20 cellular contexts compared by ENCODE assay signal in the genomic region with DNA sequence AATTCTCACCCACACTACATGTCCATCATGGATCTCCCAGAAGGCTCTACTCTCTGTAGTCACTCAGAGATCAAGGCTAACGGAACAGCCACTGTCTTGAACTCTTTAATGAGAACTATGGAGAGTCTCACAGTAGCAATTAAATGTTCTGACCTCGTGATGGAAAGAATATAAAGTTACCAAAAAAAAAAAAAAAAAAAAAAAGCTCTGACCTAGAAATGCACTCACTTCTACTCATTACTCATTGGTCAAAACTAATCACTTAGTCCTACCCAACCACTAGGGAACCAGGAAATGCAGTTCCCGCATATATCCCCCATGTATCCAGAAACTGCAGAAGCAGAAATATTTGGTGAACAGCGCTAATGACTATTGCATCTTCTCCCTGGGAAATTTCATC.
"Had no signal": no experiment of that assay in that cellular context is flagged by ENCODE, and none has a peak within 500 bp of the region (broad histone marks: within the 10 kb centered on the region; RNA-seq: fewer than 3 reads in every experiment).

No MANE protein-coding gene starts in this region.

- H3K27me3 Mint-ChIP-seq: stimulated activated naive CD8-positive, alpha-beta T cell treated with anti-CD3 and anti-CD28 coated beads, Interleukin-15, Interleukin-2, amounts not matched to agents 100 ng/mL and 50 ng/mL, for 24 hours had no signal

- H3K27me3 ChIP-seq: ascending aorta, breast epithelium, gastrocnemius medialis, heart left ventricle, suprapubic skin had no signal

- H3K9me3 Mint-ChIP-seq: nephron progenitor cell, type B pancreatic cell had no signal

- H3K27ac ChIP-seq: ascending aorta, breast epithelium, epithelial cell of prostate, gastrocnemius medialis, heart left ventricle, lower lobe of right lung, suprapubic skin had no signal

- H3K4me1 ChIP-seq: ascending aorta had no signal

- DNase-seq: activated effector memory CD4-positive, alpha-beta T cell treated with anti-CD3 and anti-CD28 coated beads, Interleukin-2, amount 50 U/mL, for 16 hours; cerebellar nuclear complex; dermis blood vessel endothelial cell; gastrocnemius medialis; heart left ventricle; left colon; lower lobe of right lung; nephron progenitor cell; occipital lobe; stimulated activated CD4-positive, alpha-beta T cell treated with anti-CD3 and anti-CD28 coated beads, Interleukin-15, amount 100 ng/mL, for 24 hours; stimulated activated CD4-positive, alpha-beta T cell treated with anti-CD3 and anti-CD28 coated beads, Interleukin-4, amount 100 ng/mL, for 24 hours; SW 1271 had no signal

- H3K27ac Mint-ChIP-seq: nephron progenitor cell; stimulated activated naive CD8-positive, alpha-beta T cell treated with anti-CD3 and anti-CD28 coated beads, Interleukin-15, Interleukin-2, amounts not matched to agents 100 ng/mL and 50 ng/mL, for 24 hours; type B pancreatic cell had no signal

- ATAC-seq: activated CD4-positive, CD25-positive, alpha-beta regulatory T cell treated with anti-CD3 and anti-CD28 coated beads, Interleukin-2, amount 50 U/mL, for 24 hours; gastrocnemius medialis; heart left ventricle; left colon; lower lobe of right lung had no signal

- H3K36me3 Mint-ChIP-seq: type B pancreatic cell had no signal

- H3K36me3 ChIP-seq: ascending aorta, breast epithelium, gastrocnemius medialis, heart left ventricle, lower lobe of right lung, suprapubic skin had no signal

- H3K4me3 ChIP-seq: ascending aorta, breast epithelium, gastrocnemius medialis, heart left ventricle, lower lobe of right lung, suprapubic skin had no signal

- H3K4me3 Mint-ChIP-seq: nephron progenitor cell; stimulated activated naive CD8-positive, alpha-beta T cell treated with anti-CD3 and anti-CD28 coated beads, Interleukin-15, Interleukin-2, amounts not matched to agents 100 ng/mL and 50 ng/mL, for 24 hours; type B pancreatic cell had no signal

- FAIRE-seq: islet of Langerhans had no signal

- H3K9me3 ChIP-seq: ascending aorta, breast epithelium, gastrocnemius medialis, heart left ventricle, lower lobe of right lung, suprapubic skin had no signal
